30 cellular contexts compared by ENCODE assay signal in the genomic region with DNA sequence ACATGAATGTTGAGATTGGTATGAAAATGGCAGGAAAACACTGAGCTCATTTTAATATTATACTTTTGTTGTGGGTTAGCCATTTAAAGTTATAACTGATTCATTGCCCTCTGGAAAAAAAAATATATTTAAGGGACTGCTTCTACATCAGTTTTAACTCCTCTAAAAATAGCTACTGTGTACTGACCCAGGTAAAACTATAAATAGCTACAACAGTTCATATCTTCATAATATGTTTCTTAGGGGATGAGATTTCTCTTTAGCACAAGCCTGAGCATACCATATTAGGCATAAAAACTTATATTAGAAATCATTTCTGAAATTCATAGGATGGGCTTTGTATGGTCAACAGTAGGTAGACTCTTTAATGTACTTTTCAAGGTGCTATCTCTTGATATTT.
"Had no signal": no experiment of that assay in that cellular context is flagged by ENCODE, and none has a peak within 500 bp of the region (broad histone marks: within the 10 kb centered on the region; RNA-seq: fewer than 3 reads in every experiment).

No MANE protein-coding gene starts in this region.

- H3K4me3 Mint-ChIP-seq: activated CD8-positive, alpha-beta T cell treated with anti-CD3 and anti-CD28 coated beads, Interleukin-2, amount 10 ng/mL, durations not matched to agents 7 days and 5 days; brain; IgD-negative memory B cell; T-helper 1 cell treated with Interleukin-12 subunit alpha and Interleukin-12 subunit beta and Interleukin-4 antibody, amounts not matched to agents 30 μg/mL and 1 μg/mL, for 36 hours; WTC11 had no signal

- H3K4me3 ChIP-seq: SJSA1 had no signal

- ATAC-seq: activated CD8-positive, alpha-beta T cell treated with anti-CD3 and anti-CD28 coated beads, Interleukin-2, amount 10 ng/mL, durations not matched to agents 7 days and 5 days; activated naive CD4-positive, alpha-beta T cell treated with anti-CD3 and anti-CD28 coated beads, Interleukin-2, amount 50 U/mL, for 72 hours; Panc1; SK-N-SH treated with all-trans-retinoic acid at 6 μM for 48 hours; WTC11 had no signal

- H3K4me1 Mint-ChIP-seq: brain, WTC11 had no signal

- H3K27me3 Mint-ChIP-seq: brain, IgD-negative memory B cell had no signal

- H3K27ac Mint-ChIP-seq: activated CD8-positive, alpha-beta T cell treated with anti-CD3 and anti-CD28 coated beads, Interleukin-2, amount 10 ng/mL, durations not matched to agents 7 days and 5 days; brain; IgD-negative memory B cell; T-helper 1 cell treated with Interleukin-12 subunit alpha and Interleukin-12 subunit beta and Interleukin-4 antibody, amounts not matched to agents 30 μg/mL and 1 μg/mL, for 36 hours; WTC11 had no signal

- H3K9me3 Mint-ChIP-seq: activated naive CD4-positive, alpha-beta T cell treated with anti-CD3 and anti-CD28 coated beads, Interleukin-2, amount 50 U/mL, for 72 hours; brain; IgD-negative memory B cell; T-helper 1 cell treated with Interleukin-12 subunit alpha and Interleukin-12 subunit beta and Interleukin-4 antibody, amounts not matched to agents 30 μg/mL and 1 μg/mL, for 36 hours; WTC11 had no signal

- H3K9me3 ChIP-seq: SJSA1 had no signal

- DNase-seq: activated CD4-positive, alpha-beta T cell treated with anti-CD3 and anti-CD28 coated beads for 48 hours; activated CD4-positive, alpha-beta T cell treated with anti-CD3 and anti-CD28 coated beads, Interleukin-2, amount 50 U/mL, for 4 hours; activated CD4-positive, CD25-positive, alpha-beta regulatory T cell treated with anti-CD3 and anti-CD28 coated beads, Interleukin-2, amount 50 U/mL, for 72 hours; activated CD8-positive, alpha-beta memory T cell treated with anti-CD3 and anti-CD28 coated beads, Interleukin-2, amount 50 U/mL, for 48 hours; activated CD8-positive, alpha-beta T cell treated with anti-CD3 and anti-CD28 coated beads, Interleukin-2, amount 10 ng/mL, durations not matched to agents 7 days and 5 days; activated effector memory CD4-positive, alpha-beta T cell treated with anti-CD3 and anti-CD28 coated beads, Interleukin-2, amount 50 U/mL, for 16 hours; activated naive CD4-positive, alpha-beta T cell treated with Interleukin-2 at 50 U/mL for 16 hours; activated T-cell treated with anti-CD3 and anti-CD28 coated beads, Interleukin-2, amount 50 U/mL, for 1 hour; amygdala; MV-4-11; NCI-H1105; NCI-H1436; NCI-H1694 treated with DMSO at 0.1 percent for 48 hours; NCI-H2029 treated with DMSO at 0.1 percent for 48 hours; NCI-H510A treated with DMSO at 0.1 percent for 48 hours; NCI-H69; NK-92 treated with Interleukin-12 subunit alpha and Interleukin-12 subunit beta, amount 100 ng/mL, for 24 hours; OCI-M1; RPMI8226; SHP77; T-helper 9 cell had no signal

- H3K27me3 ChIP-seq: SJSA1 had no signal

- H3K27ac ChIP-seq: KMS-11, SJSA1 had no signal
